In the genomic region with DNA sequence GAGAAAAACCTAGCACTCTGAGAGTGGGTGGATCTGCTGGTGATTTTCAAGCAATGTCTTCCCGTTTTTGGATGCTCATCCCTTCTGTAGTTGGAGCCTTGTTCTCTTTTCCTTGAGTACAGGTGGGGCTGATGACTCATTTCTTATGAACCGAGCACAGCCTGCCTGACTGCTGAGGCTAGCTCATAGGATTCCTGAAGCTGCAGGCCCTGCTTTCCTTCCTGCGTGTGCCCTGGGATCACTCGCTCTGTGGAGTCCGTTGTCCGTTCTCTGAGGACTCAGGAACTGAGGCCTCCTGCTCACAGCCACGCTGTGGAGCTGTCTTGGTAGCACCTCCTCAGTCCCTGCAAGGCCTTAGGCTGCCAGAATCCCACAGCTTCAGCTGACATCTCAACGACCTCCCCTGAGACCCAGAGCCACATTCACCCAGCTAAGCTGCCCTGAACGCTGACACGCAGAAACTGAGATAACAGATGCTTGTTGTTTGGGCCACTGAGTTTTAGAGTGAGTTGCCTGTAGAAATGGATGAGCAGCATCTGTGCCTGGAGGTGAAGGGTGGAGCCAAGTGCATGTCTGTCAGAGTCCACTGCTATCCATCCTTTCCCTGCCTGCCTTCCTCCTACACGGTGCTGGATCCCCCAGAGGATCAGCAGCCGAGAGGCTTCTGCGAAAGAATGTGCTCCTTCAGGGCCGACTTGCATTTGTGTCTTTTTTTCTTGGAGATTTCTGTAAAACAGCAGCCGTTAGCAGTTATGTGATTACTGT, we compare ENCODE assay signal across 8 cellular contexts.
DNase-seq lines count a peak whose midpoint lies in the region; ATAC-seq and TF ChIP-seq lines count a peak whose summit lies in the region.

No MANE protein-coding gene starts in this region.

- no peaks in the 10 kb centered on the region for H3K27me3 ChIP-seq in SJCRH30

- no peaks in the 10 kb centered on the region for H3K36me3 Mint-ChIP-seq in chondrocyte (ENCODE audit: low read depth)
- peaks cover 5% of the 10 kb centered on the region for H3K36me3 Mint-ChIP-seq in natural killer cell treated with Interleukin-12 subunit alpha and Interleukin-12 subunit beta and Interleukin-15 and Interleukin-18, amount 100 ng/mL, for 72 hours

- TF ChIP-seq CTCF in chondrocyte (IDR thresholded peaks at IDR 0.05) = no peak

- H3K4me3 ChIP-seq in SJCRH30 = no peak overlapping the region

- peak overlapping the region; percentile 93 for H3K27ac Mint-ChIP-seq in chondrocyte (ENCODE audit: unreplicated experiment)
- H3K27ac Mint-ChIP-seq in natural killer cell treated with Interleukin-12 subunit alpha and Interleukin-12 subunit beta and Interleukin-15 and Interleukin-18, amount 100 ng/mL, for 72 hours = peak overlapping the region; percentile 66 to 81

- DNase-seq in EL (peak; percentile 30), LoVo (ENCODE audit: low spot score) (peak; percentile 7), chondrocyte (ENCODE audit: low spot score) (no peak), SJCRH30 (no peak)
- DNase-seq in natural killer cell treated with Interleukin-12 subunit alpha and Interleukin-12 subunit beta and Interleukin-15 and Interleukin-18, amount 100 ng/mL, for 72 hours (ENCODE audit: low spot score) = no peak
- no peak for DNase-seq in effector CD4-positive, alpha-beta T cell

- H3K27me3 Mint-ChIP-seq in chondrocyte (ENCODE audit: low read depth) = no peaks in the 10 kb centered on the region
- H3K27me3 Mint-ChIP-seq in natural killer cell treated with Interleukin-12 subunit alpha and Interleukin-12 subunit beta and Interleukin-15 and Interleukin-18, amount 100 ng/mL, for 72 hours = no peaks in the 10 kb centered on the region

- H3K36me3 ChIP-seq in SJCRH30 = no peaks in the 10 kb centered on the region; the same call in 1 of the 2 replicates

- no peak for ATAC-seq in natural killer cell treated with Interleukin-12 subunit alpha and Interleukin-12 subunit beta and Interleukin-15 and Interleukin-18, amount 100 ng/mL, for 72 hours
- no peak for ATAC-seq in activated CD4-positive, CD25-positive, alpha-beta regulatory T cell treated with anti-CD3 and anti-CD28 coated beads, Interleukin-2, amount 50 U/mL, for 24 hours
- ATAC-seq in GM18867 (IDR thresholded peaks at IDR 0.05; ENCODE audit: unreplicated experiment) = no peak

- H3K27ac ChIP-seq in SJCRH30 = no peak overlapping the region

- peaks cover 81% of the 10 kb centered on the region for H3K4me1 Mint-ChIP-seq in chondrocyte (ENCODE audit: low read depth)
- H3K4me1 Mint-ChIP-seq in natural killer cell treated with Interleukin-12 subunit alpha and Interleukin-12 subunit beta and Interleukin-15 and Interleukin-18, amount 100 ng/mL, for 72 hours (ENCODE audit: low read depth in 2 of 2) = peaks cover 78 to 84% of the 10 kb centered on the region in 2 donors

- peak overlapping the region; percentile 61 for H3K4me3 Mint-ChIP-seq in chondrocyte (ENCODE audit: unreplicated experiment)
- peak overlapping the region; percentile 87 for H3K4me3 Mint-ChIP-seq in natural killer cell treated with Interleukin-12 subunit alpha and Interleukin-12 subunit beta and Interleukin-15 and Interleukin-18, amount 100 ng/mL, for 72 hours

- H3K9me3 ChIP-seq in SJCRH30 (replicated peaks) = no peaks in the 10 kb centered on the region

- peaks cover 21% of the 10 kb centered on the region for H3K4me1 ChIP-seq in SJCRH30

- H3K9me3 Mint-ChIP-seq in chondrocyte (ENCODE audit: low read depth) = no peaks in the 10 kb centered on the region
- H3K9me3 Mint-ChIP-seq in natural killer cell treated with Interleukin-12 subunit alpha and Interleukin-12 subunit beta and Interleukin-15 and Interleukin-18, amount 100 ng/mL, for 72 hours = no peaks in the 10 kb centered on the region

Comparison
In these comparisons a context has a peak if more than half of its experiments do, and no peak if none do; other contexts are left out.
1. DNase-seq: peak in EL (single experiment) and LoVo (single experiment); none in chondrocyte (single experiment), natural killer cell treated with Interleukin-12 subunit alpha and Interleukin-12 subunit beta and Interleukin-15 and Interleukin-18, amount 100 ng/mL, for 72 hours (single experiment), SJCRH30 (0 of 2) and effector CD4-positive, alpha-beta T cell (single experiment).